24 cellular contexts compared by ENCODE assay signal in the genomic region with DNA sequence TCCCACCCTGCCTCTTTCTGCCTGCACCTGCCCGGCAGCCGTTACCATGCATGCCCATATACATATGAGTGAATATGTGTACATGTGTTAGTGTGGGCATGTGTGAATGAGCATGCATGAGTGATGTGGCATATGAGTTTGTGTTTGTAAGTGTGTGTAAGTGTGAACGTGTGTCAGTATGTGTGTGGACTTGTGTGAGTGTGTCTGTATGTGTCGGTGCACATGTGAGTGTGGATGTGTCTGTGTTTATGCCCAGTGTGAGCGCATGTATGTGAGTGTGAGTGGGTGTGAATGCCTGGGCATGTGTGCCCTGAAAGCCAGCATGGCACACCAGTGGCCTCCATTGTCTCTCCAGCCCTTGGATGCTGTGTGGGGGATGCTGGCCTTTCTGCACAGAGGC. TPM values are rescaled to one million over a fixed set of nuclear protein-coding genes. Genes with fewer than 3 reads are reported as not detected.
A peak's percentile ranks its signal among the peaks of the same experiment; 100 is the strongest.
DNase-seq lines count a peak whose midpoint lies in the region; ATAC-seq, FAIRE-seq and TF ChIP-seq lines count a peak whose summit lies in the region.
"Had no signal": no experiment of that assay in that cellular context is flagged by ENCODE, and none has a peak within 500 bp of the region (broad histone marks: within the 10 kb centered on the region; RNA-seq: fewer than 3 reads in every experiment).

No MANE protein-coding gene starts in this region.

- CTCF ChIA-PET in HEK293 (lab: Yijun Ruan, JAX) (no interaction called here), GM12878 (lab: Yijun Ruan, JAX) (interaction anchor here (0.6 kb wide), 1 partner anchor 39 kb away, joined by 3 read pairs; no protein-coding TSS in a partner anchor)

- in situ Hi-C loops in GM12878 (cut with MboI): no loop called here

- no TSS peak for BruUV-seq in GM12878 (replicated peaks; lab: Mats Ljungman, UMichigan)

- no peak overlapping the region for H3K4ac ChIP-seq in mesendoderm (ENCODE audit: low read depth, low read length)

- H2AFZ ChIP-seq in GM12878 (ENCODE audit: control insufficient read depth, low read depth, low read length): no peak overlapping the region

- no peak for TF ChIP-seq EP300 in GM12878 (IDR thresholded peaks at IDR 0.05; ENCODE audit: borderline replicate concordance in 1 of 2, control insufficient read depth in 1 of 2, low read depth in 2 of 2, low read length in 2 of 2)

- H3K27me3 Mint-ChIP-seq in type B pancreatic cell: peaks cover 16% of the 10 kb centered on the region

- H3K36me3 Mint-ChIP-seq in type B pancreatic cell: no peaks in the 10 kb centered on the region
- H3K36me3 Mint-ChIP-seq: CD14-positive monocyte had no signal

- no peak overlapping the region for H3K4me3 Mint-ChIP-seq in type B pancreatic cell
- H3K4me3 Mint-ChIP-seq: CD14-positive monocyte had no signal

- no peak overlapping the region for H3K4me3 ChIP-seq in HEK293 (ENCODE audit: low read depth, low read length)
- no peak overlapping the region for H3K4me3 ChIP-seq in GM12878
- no peak overlapping the region for H3K4me3 ChIP-seq in mesendoderm (ENCODE audit: low read length)
- H3K4me3 ChIP-seq: HAP-1, Peyer's patch, SJCRH30 had no signal

- RAD21 ChIA-PET in GM12878 (lab: Charles Lee; ENCODE audit: unreplicated experiment): no interaction called here

- H3K27ac Mint-ChIP-seq in type B pancreatic cell: peak overlapping the region; percentile 15

- no peaks in the 10 kb centered on the region for H3K9me3 ChIP-seq in HEK293 (ENCODE audit: control insufficient read depth, insufficient read depth, low read depth, low read length)
- no peaks in the 10 kb centered on the region for H3K9me3 ChIP-seq in GM12878 (replicated peaks; ENCODE audit: control insufficient read depth, insufficient read depth, low read length)
- H3K9me3 ChIP-seq: HAP-1, Peyer's patch, SJCRH30 had no signal

- TF ChIP-seq RAD21 in GM12878 (IDR thresholded peaks at IDR 0.05; ENCODE audit: insufficient read depth, low read depth, low read length): no peak

- H3K9me3 Mint-ChIP-seq in type B pancreatic cell: no peaks in the 10 kb centered on the region
- H3K9me3 Mint-ChIP-seq: CD14-positive monocyte had no signal

- DNase-seq in GM12878 (ENCODE audit: low read depth, low spot score): no peak
- no peak for DNase-seq in mesendoderm
- no peak for DNase-seq in type B pancreatic cell (ENCODE audit: extremely low spot score, unreplicated experiment)
- no peak for DNase-seq in activated CD4-positive, alpha-beta T cell treated with anti-CD3 and anti-CD28 coated beads, Interleukin-2, amount 50 U/mL, for 1 hour
- no peak for DNase-seq in DMS79 (lab: John Stamatoyannopoulos, UW)
- DNase-seq: DMS53; EL; GF-D8; Karpas-422; MV-4-11; NCI-H1105 treated with DMSO at 0.1 percent for 48 hours; NCI-H2029 treated with DMSO at 0.1 percent for 48 hours; NCI-H226; NCI-H524; NCI-H774; NK-92 treated with Interleukin-12 subunit alpha and Interleukin-12 subunit beta, amount 100 ng/mL, for 24 hours; Peyer's patch; SJCRH30 had no signal

- H3K27ac ChIP-seq in HEK293 (ENCODE audit: extremely low read depth, low read depth, low read length): no peak overlapping the region
- H3K27ac ChIP-seq in GM12878 (ENCODE audit: control insufficient read depth, insufficient read depth): no peak overlapping the region
- H3K27ac ChIP-seq in mesendoderm (ENCODE audit: low read depth, low read length): no peak overlapping the region
- H3K27ac ChIP-seq: Peyer's patch, SJCRH30 had no signal

- no peak overlapping the region for H2AK5ac ChIP-seq in mesendoderm (ENCODE audit: low read length)

- SMC1A ChIA-PET in GM12878 (lab: Charles Lee; ENCODE audit: uncharacterized antibody, unreplicated experiment): no interaction called here

- H4K5ac ChIP-seq in mesendoderm (ENCODE audit: low read length): no peak overlapping the region

- WGBS in GM12878 (ENCODE audit: insufficient coverage, insufficient replicate concordance, low lambda C conversion rate, missing lambda C conversion rate): 75% methylated on average over 5 of the region's 5 CpGs
- 100% methylated on average over 1 of the region's 5 CpGs for WGBS in mesendoderm (ENCODE audit: extremely low coverage, insufficient coverage, low lambda C conversion rate)

- H3K79me2 ChIP-seq in GM12878 (ENCODE audit: control insufficient read depth, insufficient read depth, low read length) (no peaks in the 10 kb centered on the region), mesendoderm (ENCODE audit: control insufficient read depth, insufficient read depth, low read length) (no peaks in the 10 kb centered on the region)

- no peak for FAIRE-seq in GM12878 (lab: Jason Lieb, UNC)
- FAIRE-seq: A204.1 had no signal

- H3K36me3 ChIP-seq in HEK293 (ENCODE audit: control insufficient read depth in 2 of 2, insufficient read depth in 1 of 2, low read length in 2 of 2) (no peaks in the 10 kb centered on the region), GM12878 (ENCODE audit: control insufficient read depth in 2 of 2, insufficient read depth in 2 of 2, low read length in 1 of 2) (no peaks in the 10 kb centered on the region), mesendoderm (ENCODE audit: control insufficient read depth, insufficient read depth, low read length) (no peaks in the 10 kb centered on the region)
- H3K36me3 ChIP-seq: HAP-1, Peyer's patch, SJCRH30 had no signal

- no peak overlapping the region for H3K4me2 ChIP-seq in GM12878 (ENCODE audit: control insufficient read depth, insufficient read depth)
- H3K4me2 ChIP-seq in mesendoderm (ENCODE audit: low read length): no peak overlapping the region

- no peak for TF ChIP-seq CTCF in HEK293 (tag by site-specific recombination; IDR thresholded peaks at IDR 0.05)
- TF ChIP-seq CTCF in GM12878 (IDR thresholded peaks at IDR 0.05 in 2 of 3, conservative IDR thresholded peaks at IDR 0.05 in 1 of 3; ENCODE audit: control insufficient read depth in 2 of 3, extremely low read depth in 1 of 3, insufficient read depth in 1 of 3, low read depth in 3 of 3, low read length in 3 of 3): no peak
- TF ChIP-seq CTCF in type B pancreatic cell (conservative IDR thresholded peaks at IDR 0.05): no peak

- POLR2A ChIA-PET in HEK293 (lab: Yijun Ruan, JAX): no interaction called here
- POLR2A ChIA-PET in GM12878 (lab: Charles Lee): no interaction called here

- H3K56ac ChIP-seq in mesendoderm (ENCODE audit: low read length): no peak overlapping the region

- no peak overlapping the region for H2BK120ac ChIP-seq in mesendoderm (ENCODE audit: low read depth, low read length)

- peaks cover 9% of the 10 kb centered on the region for H3K4me1 Mint-ChIP-seq in type B pancreatic cell (ENCODE audit: unreplicated experiment)

- ATAC-seq in GM12878 (no peak), HG02852 (IDR thresholded peaks at IDR 0.05; ENCODE audit: unreplicated experiment) (no peak)

- no peak overlapping the region for H4K8ac ChIP-seq in mesendoderm (ENCODE audit: low read depth, low read length)

- no peaks in the 10 kb centered on the region for H3K79me1 ChIP-seq in mesendoderm (ENCODE audit: low read length)

- no peak overlapping the region for H2BK5ac ChIP-seq in mesendoderm (ENCODE audit: low read length)

- intact Hi-C loops in GM12878 (cut with micrococcal nuclease; ENCODE audit: unreplicated experiment): no loop called here

- no peak for TF ChIP-seq POLR2A in GM12878 (IDR thresholded peaks at IDR 0.05; ENCODE audit: low read depth, low read length)

- H3K27me3 ChIP-seq in GM12878 (replicated peaks in 1 of 2; ENCODE audit: control insufficient read depth in 2 of 2, insufficient read depth in 2 of 2, low read length in 1 of 2) (peaks cover 0 to 2% of the 10 kb centered on the region in 2 experiments; a peak in 1 of 4 replicates), mesendoderm (ENCODE audit: insufficient read depth, low read length, poor library complexity) (no peaks in the 10 kb centered on the region)
- H3K27me3 ChIP-seq: Peyer's patch, SJCRH30 had no signal

- no peak overlapping the region for H3K9ac ChIP-seq in GM12878 (ENCODE audit: control insufficient read depth, insufficient read depth, low read length)
- H3K9ac ChIP-seq in mesendoderm (ENCODE audit: low read length): no peak overlapping the region

- H2BK15ac ChIP-seq in mesendoderm (replicated peaks; ENCODE audit: low read depth): no peak overlapping the region

- no peaks in the 10 kb centered on the region for H3K4me1 ChIP-seq in HEK293 (ENCODE audit: control insufficient read depth, insufficient read depth, low read length)
- peaks cover 25% of the 10 kb centered on the region for H3K4me1 ChIP-seq in GM12878 (ENCODE audit: control insufficient read depth, insufficient read depth, low read length)
- H3K4me1 ChIP-seq in mesendoderm (ENCODE audit: control insufficient read depth, low read depth, low read length): peaks cover 1% of the 10 kb centered on the region
- H3K4me1 ChIP-seq: HAP-1, SJCRH30 had no signal

- no peaks in the 10 kb centered on the region for H4K20me1 ChIP-seq in GM12878 (ENCODE audit: control insufficient read depth, insufficient read depth)

- H3K23ac ChIP-seq in mesendoderm (ENCODE audit: low read length): peak overlapping the region; percentile 73

- no peak overlapping the region for H3K18ac ChIP-seq in mesendoderm (ENCODE audit: low read length)

RNA-seq across cellular contexts. Expression of gene UMODL1, which starts 2.5 kb away (rescaled TPM):
- total RNA-seq in GM12878 (2013; cell fraction: nucleolus; rRNA removed): 0.51 and 0.65 TPM in 2 replicates
- total RNA-seq in GM12878 (2014; rRNA removed) (0.11 TPM in 1 of 2 replicates, not detected in the other), GM12878 (2014; rRNA removed; fragmentation: Illumina TruSeq; extraction: Trizol) (not detected in 2 replicates), GM12878 (2021) (0.05 TPM in 1 of 2 replicates, not detected in the other), type B pancreatic cell (ENCODE audit: low replicate concordance) (0.36 and 1.0 TPM in 2 replicates)
- not detected for polyA plus RNA-seq in GM12878 (2011; ENCODE audit: low read depth)
- polyA plus RNA-seq in GM12878 (2011; rRNA removed) (0.03 and 0.10 TPM in 2 replicates), GM12878 (2014; fragmentation: Illumina TruSeq; extraction: Trizol) (0.01 TPM in 1 of 2 replicates, not detected in the other), GM12878 (2014; fragmentation: Nextera tagmentation; extraction: Ambion mirVana) (not detected), GM12878 (2014; rRNA removed) (0.03 TPM in 1 of 2 replicates, not detected in the other), GM12878 (2016; fragmentation: Nextera tagmentation; extraction: Ambion mirVana) (not detected)
- polyA plus RNA-seq in GM12878 (2011; cell fraction: cytosol; rRNA removed): 0.01 and 0.08 TPM in 2 replicates
- polyA plus RNA-seq in GM12878 (2011; cell fraction: nucleus; rRNA removed): 0.09 and 0.13 TPM in 2 replicates
- polyA plus RNA-seq in GM12878 (2012): 0.11 TPM in 1 of 2 replicates, not detected in the other
- polyA minus RNA-seq in GM12878 (2011; rRNA and poly(A)+ RNA removed): not detected in 2 replicates
- polyA minus RNA-seq in GM12878 (2011; cell fraction: cytosol; rRNA and poly(A)+ RNA removed): not detected in 2 replicates
- not detected in 2 replicates for polyA minus RNA-seq in GM12878 (2011; cell fraction: nucleus; rRNA and poly(A)+ RNA removed)
- polyA plus RNA-seq in mesendoderm (2013, experiment 1 of 2): 0.07 TPM
- 0.07 TPM for polyA plus RNA-seq in mesendoderm (2013, experiment 2 of 2)
- total RNA-seq: M059J had no signal
- polyA plus RNA-seq: CD14-positive monocyte had no signal

RNA-seq across cellular contexts. Expression of gene ZBTB21, which starts 58.4 kb away (rescaled TPM):
- 28.7 and 28.9 TPM in 2 replicates for total RNA-seq in GM12878 (2013; cell fraction: nucleolus; rRNA removed)
- total RNA-seq in GM12878 (2014; rRNA removed) (8.5 and 9.8 TPM in 2 replicates), GM12878 (2014; rRNA removed; fragmentation: Illumina TruSeq; extraction: Trizol) (13.1 and 13.4 TPM in 2 replicates), GM12878 (2021) (17.9 and 21.6 TPM in 2 replicates), type B pancreatic cell (ENCODE audit: low replicate concordance) (19.9 and 23.4 TPM in 2 replicates)
- polyA plus RNA-seq in GM12878 (2011; ENCODE audit: low read depth): 6.1 TPM
- polyA plus RNA-seq in GM12878 (2011; rRNA removed) (9.1 and 9.6 TPM in 2 replicates), GM12878 (2014; fragmentation: Illumina TruSeq; extraction: Trizol) (12.6 and 12.7 TPM in 2 replicates), GM12878 (2014; fragmentation: Nextera tagmentation; extraction: Ambion mirVana) (1 to 10 TPM; 1.8 to 2.3 TPM), GM12878 (2014; rRNA removed) (6.3 and 7.0 TPM in 2 replicates), GM12878 (2016; fragmentation: Nextera tagmentation; extraction: Ambion mirVana) (10 to 100 TPM; 11.3 to 13.9 TPM)
- polyA plus RNA-seq in GM12878 (2011; cell fraction: cytosol; rRNA removed): 5.7 and 11.2 TPM in 2 replicates
- 12.9 and 18.3 TPM in 2 replicates for polyA plus RNA-seq in GM12878 (2011; cell fraction: nucleus; rRNA removed)
- polyA plus RNA-seq in GM12878 (2012): 9.1 and 9.6 TPM in 2 replicates
- polyA minus RNA-seq in GM12878 (2011; rRNA and poly(A)+ RNA removed): 14.7 and 15.7 TPM in 2 replicates
- 6.4 and 8.6 TPM in 2 replicates for polyA minus RNA-seq in GM12878 (2011; cell fraction: cytosol; rRNA and poly(A)+ RNA removed)
- 10.8 and 12.8 TPM in 2 replicates for polyA minus RNA-seq in GM12878 (2011; cell fraction: nucleus; rRNA and poly(A)+ RNA removed)
- 5.3 TPM for polyA plus RNA-seq in mesendoderm (2013, experiment 1 of 2)
- polyA plus RNA-seq in mesendoderm (2013, experiment 2 of 2): 5.8 TPM

Comparison
In these comparisons a context has a peak if more than half of its experiments do, and no peak if none do; other contexts are left out.
1. Of the 9 proteins assayed by ChIP-seq in both HEK293 and GM12878: peak only in HEK293: none; only in GM12878: PBX3; in both: none; in neither: 8.